ENCODE assay signal across 17 cellular contexts in genomic region chr7:80644054-80644453, GRCh38. TPM values are rescaled to one million over a fixed set of nuclear protein-coding genes. Genes with fewer than 3 reads are reported as not detected.
"Had no signal": no experiment of that assay in that cellular context is flagged by ENCODE, and none has a peak within 500 bp of the region (broad histone marks: within the 10 kb centered on the region; RNA-seq: fewer than 3 reads in every experiment).

No MANE protein-coding gene starts in this region.

- H3K4me3 Mint-ChIP-seq: activated CD4-positive, alpha-beta memory T cell treated with anti-CD3 and anti-CD28 coated beads for 36 hours; activated naive CD8-positive, alpha-beta T cell treated with anti-CD3 and anti-CD28 coated beads, Interleukin-2, amount 10 ng/mL, durations not matched to agents 7 days and 5 days; immature natural killer cell; nephron; stimulated activated naive CD8-positive, alpha-beta T cell treated with anti-CD3 and anti-CD28 coated beads, Interleukin-15, Interleukin-2, amounts not matched to agents 100 ng/mL and 50 ng/mL, for 24 hours had no signal

- ATAC-seq: sciatic nerve had no signal

- DNase-seq: activated CD4-positive, alpha-beta memory T cell treated with anti-CD3 and anti-CD28 coated beads for 36 hours; activated gamma-delta T cell; activated naive CD8-positive, alpha-beta T cell treated with anti-CD3 and anti-CD28 coated beads, Interleukin-2, amount 10 ng/mL, durations not matched to agents 7 days and 5 days; activated T-cell treated with anti-CD3 and anti-CD28 coated beads, Interleukin-2, amount 50 U/mL, for 48 hours; aorta; immature natural killer cell; left lung; mesenchymal stem cell; stimulated activated CD4-positive, alpha-beta T cell treated with anti-CD3 and anti-CD28 coated beads, Interleukin-4, amount 100 ng/mL, for 1 hour; stimulated activated CD8-positive, alpha-beta memory T cell treated with anti-CD3 and anti-CD28 coated beads, Interleukin-4, amount 100 ng/mL, for 48 hours; SW 1271; uterus had no signal

- H3K4me1 Mint-ChIP-seq: activated naive CD8-positive, alpha-beta T cell treated with anti-CD3 and anti-CD28 coated beads, Interleukin-2, amount 10 ng/mL, durations not matched to agents 7 days and 5 days; immature natural killer cell; nephron had no signal

- H3K27ac ChIP-seq: prostate gland, thoracic aorta, uterus had no signal

- H3K27me3 ChIP-seq: left lung, uterus had no signal

- H3K9me3 Mint-ChIP-seq: activated CD4-positive, alpha-beta memory T cell treated with anti-CD3 and anti-CD28 coated beads for 36 hours; activated naive CD8-positive, alpha-beta T cell treated with anti-CD3 and anti-CD28 coated beads, Interleukin-2, amount 10 ng/mL, durations not matched to agents 7 days and 5 days; nephron; stimulated activated naive CD8-positive, alpha-beta T cell treated with anti-CD3 and anti-CD28 coated beads, Interleukin-15, Interleukin-2, amounts not matched to agents 100 ng/mL and 50 ng/mL, for 24 hours had no signal

- H3K4me3 ChIP-seq: left lung, prostate gland, thoracic aorta, uterus had no signal

- H3K36me3 ChIP-seq: prostate gland, thoracic aorta, uterus had no signal

- H3K27ac Mint-ChIP-seq: activated CD4-positive, alpha-beta memory T cell treated with anti-CD3 and anti-CD28 coated beads for 36 hours; activated naive CD8-positive, alpha-beta T cell treated with anti-CD3 and anti-CD28 coated beads, Interleukin-2, amount 10 ng/mL, durations not matched to agents 7 days and 5 days; immature natural killer cell; nephron; stimulated activated naive CD8-positive, alpha-beta T cell treated with anti-CD3 and anti-CD28 coated beads, Interleukin-15, Interleukin-2, amounts not matched to agents 100 ng/mL and 50 ng/mL, for 24 hours had no signal

- H3K4me1 ChIP-seq: prostate gland, uterus had no signal

- H3K27me3 Mint-ChIP-seq: activated CD4-positive, alpha-beta memory T cell treated with anti-CD3 and anti-CD28 coated beads for 36 hours; activated naive CD8-positive, alpha-beta T cell treated with anti-CD3 and anti-CD28 coated beads, Interleukin-2, amount 10 ng/mL, durations not matched to agents 7 days and 5 days; stimulated activated naive CD8-positive, alpha-beta T cell treated with anti-CD3 and anti-CD28 coated beads, Interleukin-15, Interleukin-2, amounts not matched to agents 100 ng/mL and 50 ng/mL, for 24 hours had no signal

- H3K9me3 ChIP-seq: left lung, prostate gland, thoracic aorta, uterus had no signal

- H3K36me3 Mint-ChIP-seq: activated CD4-positive, alpha-beta memory T cell treated with anti-CD3 and anti-CD28 coated beads for 36 hours; activated naive CD8-positive, alpha-beta T cell treated with anti-CD3 and anti-CD28 coated beads, Interleukin-2, amount 10 ng/mL, durations not matched to agents 7 days and 5 days; immature natural killer cell had no signal

RNA-seq across cellular contexts. Expression of gene CD36, which starts 5.6 kb away (rescaled TPM):
- total RNA-seq: activated CD4-positive, alpha-beta memory T cell treated with anti-CD3 and anti-CD28 coated beads for 36 hours had no signal
